In genomic region chr1:23123528-23123927, GRCh38 we compare ENCODE assay signal across 29 cellular contexts. TPM values are rescaled to one million over a fixed set of nuclear protein-coding genes. Genes with fewer than 3 reads are reported as not detected.
DNase-seq lines count a peak whose midpoint lies in the region; ATAC-seq, FAIRE-seq and TF ChIP-seq lines count a peak whose summit lies in the region.
"Had no signal": no experiment of that assay in that cellular context is flagged by ENCODE, and none has a peak within 500 bp of the region (broad histone marks: within the 10 kb centered on the region; RNA-seq: fewer than 3 reads in every experiment).

No MANE protein-coding gene starts in this region.

- FAIRE-seq in A549 (lab: Jason Lieb, UNC), result no peak
- FAIRE-seq: endometrium, HTR-8/SVneo had no signal

- H3K9me2 ChIP-seq in hepatocyte (replicated peaks; ENCODE audit: insufficient read depth), result no peaks in the 10 kb centered on the region

- peaks cover 49% of the 10 kb centered on the region for H4K20me1 ChIP-seq in hepatocyte (ENCODE audit: insufficient read depth, poor library complexity, severe bottlenecking)

- peak overlapping the region; percentile 56 for H3K4me2 ChIP-seq in A549
- peak overlapping the region; percentile 17 for H3K4me2 ChIP-seq in hepatocyte
- H3K4me2 ChIP-seq: KMS-11 had no signal

- H3K36me3 Mint-ChIP-seq in osteocyte (ENCODE audit: unreplicated experiment), result peaks cover 2% of the 10 kb centered on the region
- H3K36me3 Mint-ChIP-seq: activated naive CD8-positive, alpha-beta T cell treated with anti-CD3 and anti-CD28 coated beads, Interleukin-2, amount 10 ng/mL, durations not matched to agents 7 days and 5 days had no signal

- H3K9me3 Mint-ChIP-seq in osteocyte (ENCODE audit: unreplicated experiment), result no peaks in the 10 kb centered on the region
- H3K9me3 Mint-ChIP-seq: activated naive CD8-positive, alpha-beta T cell treated with anti-CD3 and anti-CD28 coated beads, Interleukin-2, amount 10 ng/mL, durations not matched to agents 7 days and 5 days; immature natural killer cell had no signal

- H3K36me3 ChIP-seq in hepatocyte (replicated peaks; ENCODE audit: insufficient read depth, low read depth), result no peaks in the 10 kb centered on the region
- H3K36me3 ChIP-seq: gastroesophageal sphincter, lower lobe of right lung, thoracic aorta had no signal

- H3K4me1 ChIP-seq in A549 (peaks cover 62% of the 10 kb centered on the region), hepatocyte (ENCODE audit: insufficient read depth) (peaks cover 22% of the 10 kb centered on the region)

- POLR2A ChIA-PET in A549 (lab: Yijun Ruan, JAX) (no interaction called here), RWPE1 (lab: Yijun Ruan, JAX; ENCODE audit: low non-redundant PET) (no interaction called here)

- no peak for TF ChIP-seq POLR2A in A549 (IDR thresholded peaks at IDR 0.05; ENCODE audit: low read length)

- H3K4me1 Mint-ChIP-seq in osteocyte (ENCODE audit: unreplicated experiment), result peaks cover 72% of the 10 kb centered on the region

- H3K27ac Mint-ChIP-seq in osteocyte (ENCODE audit: unreplicated experiment), result no peak overlapping the region
- H3K27ac Mint-ChIP-seq: activated CD8-positive, alpha-beta T cell treated with anti-CD3 and anti-CD28 coated beads, Interleukin-2, amount 10 ng/mL, durations not matched to agents 7 days and 5 days; activated naive CD8-positive, alpha-beta T cell treated with anti-CD3 and anti-CD28 coated beads, Interleukin-2, amount 10 ng/mL, durations not matched to agents 7 days and 5 days; B cell had no signal

- H3K9me3 ChIP-seq in A549 (no peaks in the 10 kb centered on the region), hepatocyte (ENCODE audit: low read depth) (no peaks in the 10 kb centered on the region)
- H3K9me3 ChIP-seq: gastroesophageal sphincter, lower lobe of right lung, psoas muscle, thoracic aorta had no signal

- H3K79me2 ChIP-seq in hepatocyte, result peaks cover 92% of the 10 kb centered on the region

- no peaks in the 10 kb centered on the region for H3K27me3 ChIP-seq in hepatocyte
- H3K27me3 ChIP-seq: gastroesophageal sphincter had no signal

- no peaks in the 10 kb centered on the region for H3K27me3 Mint-ChIP-seq in osteocyte (ENCODE audit: unreplicated experiment)
- H3K27me3 Mint-ChIP-seq: activated naive CD8-positive, alpha-beta T cell treated with anti-CD3 and anti-CD28 coated beads, Interleukin-2, amount 10 ng/mL, durations not matched to agents 7 days and 5 days; B cell had no signal

- TF ChIP-seq CTCF in A549 (IDR thresholded peaks at IDR 0.05) (no peak), RWPE1 (conservative IDR thresholded peaks at IDR 0.05; ENCODE audit: low read depth) (no peak), hepatocyte (IDR thresholded peaks at IDR 0.05; ENCODE audit: poor library complexity) (no peak), osteocyte (IDR thresholded peaks at IDR 0.05) (no peak)

- TF ChIP-seq EP300 in A549 (IDR thresholded peaks at IDR 0.05), result no peak

- H3K27ac ChIP-seq in A549 (peak overlapping the region in 1 of 2 experiments; percentile 43; a peak in 1 of 6 replicates), RWPE1 (peak overlapping the region; percentile 77), hepatocyte (no peak overlapping the region)
- H3K27ac ChIP-seq: KMS-11, lower lobe of right lung, psoas muscle had no signal

- H3K4me3 ChIP-seq in A549 (no peak overlapping the region), hepatocyte (no peak overlapping the region)
- H3K4me3 ChIP-seq: gastroesophageal sphincter, lower lobe of right lung, psoas muscle had no signal

- no peak for DNase-seq in A549 (ENCODE audit: low read depth in 1 of 2, low spot score in 1 of 2)
- no peak for DNase-seq in RWPE1 (ENCODE audit: low spot score)
- DNase-seq in hepatocyte (ENCODE audit: low spot score), result no peak
- peak; percentile 21 for DNase-seq in mucosa of gallbladder (ENCODE audit: low spot score)
- DNase-seq in osteocyte (ENCODE audit: extremely low spot score, unreplicated experiment), result no peak
- DNase-seq in NCI-H748 treated with DMSO at 0.1 percent for 48 hours (lab: John Stamatoyannopoulos, UW), result no peak
- no peak for DNase-seq in DMS153 (lab: John Stamatoyannopoulos, UW)
- DNase-seq: activated CD4-positive, alpha-beta T cell treated with anti-CD3 and anti-CD28 coated beads for 1 hour; activated CD8-positive, alpha-beta T cell treated with anti-CD3 and anti-CD28 coated beads, Interleukin-2, amount 10 ng/mL, durations not matched to agents 7 days and 5 days; activated effector memory CD4-positive, alpha-beta T cell treated with anti-CD3 and anti-CD28 coated beads, Interleukin-2, amount 50 U/mL, for 16 hours; activated naive CD8-positive, alpha-beta T cell treated with anti-CD3 and anti-CD28 coated beads, Interleukin-2, amount 10 ng/mL, durations not matched to agents 7 days and 5 days; central memory CD4-positive, alpha-beta T cell; H7; hypothalamus; immature natural killer cell; lower lobe of right lung; MM.1S; NCI-H2029 treated with DMSO at 0.1 percent for 48 hours; NCI-H526 treated with DMSO at 0.1 percent for 48 hours; psoas muscle; stimulated activated naive CD8-positive, alpha-beta T cell treated with anti-CD3 and anti-CD28 coated beads, Interleukin-15, Interleukin-2, amounts not matched to agents 100 U/mL and 50 U/mL, for 24 hours; T-helper 2 cell had no signal

- H2AFZ ChIP-seq in hepatocyte, result no peak overlapping the region

- no peak for ATAC-seq in A549
- ATAC-seq in GM21737 (IDR thresholded peaks at IDR 0.05; ENCODE audit: unreplicated experiment), result no peak
- ATAC-seq: activated CD8-positive, alpha-beta T cell treated with anti-CD3 and anti-CD28 coated beads, Interleukin-2, amount 10 ng/mL, durations not matched to agents 7 days and 5 days; gastroesophageal sphincter; lower lobe of right lung; psoas muscle; stimulated activated naive CD8-positive, alpha-beta T cell treated with anti-CD3 and anti-CD28 coated beads, Interleukin-15, Interleukin-2, amounts not matched to agents 100 U/mL and 50 U/mL, for 24 hours had no signal

- CTCF ChIA-PET in A549 (lab: Yijun Ruan, JAX), result interaction anchor here (1.4 to 1.6 kb wide), 2 partner anchors 12 to 23 kb away, joined by 3 to 4 read pairs; no protein-coding TSS in a partner anchor
- CTCF ChIA-PET in RWPE1 (lab: Yijun Ruan, JAX), result no interaction called here

- no peak overlapping the region for H3K4me3 Mint-ChIP-seq in osteocyte (ENCODE audit: unreplicated experiment)
- H3K4me3 Mint-ChIP-seq: activated CD8-positive, alpha-beta T cell treated with anti-CD3 and anti-CD28 coated beads, Interleukin-2, amount 10 ng/mL, durations not matched to agents 7 days and 5 days; activated naive CD8-positive, alpha-beta T cell treated with anti-CD3 and anti-CD28 coated beads, Interleukin-2, amount 10 ng/mL, durations not matched to agents 7 days and 5 days; B cell; immature natural killer cell had no signal

- no peak for TF ChIP-seq RAD21 in A549 (conservative IDR thresholded peaks at IDR 0.05 in 1 of 2, IDR thresholded peaks at IDR 0.05 in 1 of 2)

TF ChIP-seq in A549, 52 proteins besides CTCF, POLR2A, EP300 and RAD21 (continues in another document):
- TF ChIP-seq RNF2 (IDR thresholded peaks at IDR 0.05; ENCODE audit: borderline replicate concordance, low read depth), result no peak
- TF ChIP-seq SREBF2 (IDR thresholded peaks at IDR 0.05), result no peak
- no peak for TF ChIP-seq HEYL (CRISPR knock-in tag; IDR thresholded peaks at IDR 0.05)
- no peak for TF ChIP-seq ZC3H11A (IDR thresholded peaks at IDR 0.05)
- no peak for TF ChIP-seq PHF8 (IDR thresholded peaks at IDR 0.05; ENCODE audit: borderline replicate concordance, low read depth)
- TF ChIP-seq CHD2 (IDR thresholded peaks at IDR 0.05; ENCODE audit: low read length, partially characterized antibody), result no peak
- no peak for TF ChIP-seq E2F6 (IDR thresholded peaks at IDR 0.05; ENCODE audit: borderline replicate concordance, low read depth)
- no peak for TF ChIP-seq HOXA7 (CRISPR knock-in tag; IDR thresholded peaks at IDR 0.05)
- no peak for TF ChIP-seq CHD4 (IDR thresholded peaks at IDR 0.05; ENCODE audit: borderline replicate concordance)
- no peak for TF ChIP-seq HOXB13 (CRISPR knock-in tag; IDR thresholded peaks at IDR 0.05; ENCODE audit: low read depth)
- no peak for TF ChIP-seq KDM1A (IDR thresholded peaks at IDR 0.05; ENCODE audit: low read depth)
- TF ChIP-seq GATA3 (IDR thresholded peaks at IDR 0.05; ENCODE audit: borderline replicate concordance), result no peak
- no peak for TF ChIP-seq TFCP2L1 (CRISPR knock-in tag; IDR thresholded peaks at IDR 0.05)
- TF ChIP-seq NPAS2 (CRISPR knock-in tag; IDR thresholded peaks at IDR 0.05; ENCODE audit: borderline replicate concordance), result no peak
- no peak for TF ChIP-seq ZNF302 (CRISPR knock-in tag; IDR thresholded peaks at IDR 0.05)

RNA-seq across cellular contexts. Expression of gene LUZP1, which starts 45.1 kb away (rescaled TPM):
- polyA plus RNA-seq in A549 (2011; rRNA removed), result 18.3 and 26.2 TPM in 2 replicates
- polyA plus RNA-seq in A549 (2012; cell fraction: cytosol; rRNA removed), result 4.7 and 6.1 TPM in 2 replicates
- 8.1 and 10.5 TPM in 2 replicates for polyA plus RNA-seq in A549 (2012; cell fraction: nucleus; rRNA removed)
- 17.9 to 18.2 TPM (median 18.0 TPM) in 3 replicates for polyA plus RNA-seq in A549 (2017; fragmentation: RNase III; extraction: RNeasy Plus Mini Kit Qiagen cat#74134 plus additional on column Dnase treatment)
- 31.8 and 33.3 TPM in 2 replicates for polyA minus RNA-seq in A549 (2011; rRNA and poly(A)+ RNA removed)
- total RNA-seq in hepatocyte, result 21.2 and 23.3 TPM in 2 replicates
- 27.6 and 32.5 TPM in 2 replicates for polyA plus RNA-seq in hepatocyte
- 40.8 TPM for total RNA-seq in mucosa of gallbladder
- 47.4 and 47.6 TPM in 2 replicates for total RNA-seq in osteocyte
